Comparison of ENCODE assay signal across 22 cellular contexts in the genomic region with DNA sequence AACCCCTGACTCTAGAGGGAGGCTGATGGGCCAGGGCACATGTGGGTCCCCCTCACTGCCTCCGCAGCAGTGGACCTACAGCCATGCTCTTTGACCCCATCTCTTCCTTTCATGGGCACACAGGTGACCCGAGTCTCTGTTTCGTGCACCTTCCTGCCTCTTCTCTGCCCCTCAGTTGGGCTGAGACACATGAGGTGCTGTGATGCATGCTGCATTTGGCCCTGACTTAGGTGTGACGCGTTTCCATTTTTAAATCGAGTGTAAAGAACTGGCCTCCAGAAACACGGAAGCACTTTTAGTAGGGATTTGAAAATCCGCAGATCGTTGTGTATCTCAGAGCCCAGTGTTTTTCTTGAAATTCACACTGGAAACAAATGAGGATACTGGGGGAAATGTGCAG. TPM values are rescaled to one million over a fixed set of nuclear protein-coding genes. Genes with fewer than 3 reads are reported as not detected.
DNase-seq lines count a peak whose midpoint lies in the region; ATAC-seq, FAIRE-seq and TF ChIP-seq lines count a peak whose summit lies in the region.
"Had no signal": no experiment of that assay in that cellular context is flagged by ENCODE, and none has a peak within 500 bp of the region (broad histone marks: within the 10 kb centered on the region; RNA-seq: fewer than 3 reads in every experiment).

No MANE protein-coding gene starts in this region.

- H3K4me1 ChIP-seq in K562 (replicated peaks in 1 of 2; ENCODE audit: control insufficient read depth in 2 of 2, insufficient read depth in 2 of 2, low read length in 2 of 2), result peaks cover 6 to 16% of the 10 kb centered on the region in 2 experiments; a peak in 4 of 5 replicates

- intact Hi-C loops in K562 (cut with micrococcal nuclease), result no loop called here

- in situ Hi-C loops in G401 (cut with HindIII; ENCODE audit: low sequenced_read_pairs), result no loop called here
- in situ Hi-C loops in K562 (cut with MboI), result no loop called here

- H3K9me3 Mint-ChIP-seq in activated naive CD4-positive, alpha-beta T cell treated with anti-CD3 and anti-CD28 coated beads, Interleukin-2, amount 10 ng/mL, durations not matched to agents 7 days and 5 days, result no peaks in the 10 kb centered on the region
- H3K9me3 Mint-ChIP-seq in nephron progenitor cell, result no peaks in the 10 kb centered on the region
- H3K9me3 Mint-ChIP-seq: CD4-positive, alpha-beta memory T cell had no signal

- ATAC-seq in K562, result no peak

- TF ChIP-seq CTCF in K562 (IDR thresholded peaks at IDR 0.05 in 2 of 3, conservative IDR thresholded peaks at IDR 0.05 in 1 of 3; ENCODE audit: insufficient read depth in 2 of 3, low read depth in 1 of 3, low read length in 3 of 3) (no peak), nephron progenitor cell (IDR thresholded peaks at IDR 0.05) (no peak)

- no peaks in the 10 kb centered on the region for H3K27me3 Mint-ChIP-seq in activated naive CD4-positive, alpha-beta T cell treated with anti-CD3 and anti-CD28 coated beads, Interleukin-2, amount 10 ng/mL, durations not matched to agents 7 days and 5 days
- H3K27me3 Mint-ChIP-seq in nephron progenitor cell (ENCODE audit: low read depth, poor library complexity), result peaks cover 2% of the 10 kb centered on the region
- H3K27me3 Mint-ChIP-seq: CD4-positive, alpha-beta memory T cell had no signal

- POLR2A ChIA-PET in K562 (lab: Yijun Ruan, JAX), result interaction anchor here (0.6 to 2.1 kb wide), 2 partner anchors 11 to 71 kb away, joined by 3 to 6 read pairs; no protein-coding TSS in a partner anchor

- BruUV-seq in K562 (replicated peaks; lab: Mats Ljungman, UMichigan), result no TSS peak

- no peak overlapping the region for H3K4me2 ChIP-seq in K562 (ENCODE audit: insufficient read depth, low read length)
- H3K4me2 ChIP-seq: BLaER1 had no signal

- H4K20me1 ChIP-seq in K562 (replicated peaks; ENCODE audit: control insufficient read depth, insufficient read depth, low read length), result peaks cover 25% of the 10 kb centered on the region

- TF ChIP-seq EP300 in K562 (IDR thresholded peaks at IDR 0.05; ENCODE audit: low read length), result no peak

- no peak overlapping the region for H3K4me3 Mint-ChIP-seq in activated naive CD4-positive, alpha-beta T cell treated with anti-CD3 and anti-CD28 coated beads, Interleukin-2, amount 10 ng/mL, durations not matched to agents 7 days and 5 days
- H3K4me3 Mint-ChIP-seq in nephron progenitor cell, result no peak overlapping the region
- H3K4me3 Mint-ChIP-seq: CD4-positive, alpha-beta memory T cell had no signal

- no peak for DNase-seq in activated naive CD4-positive, alpha-beta T cell treated with anti-CD3 and anti-CD28 coated beads, Interleukin-2, amount 10 ng/mL, durations not matched to agents 7 days and 5 days
- no peak for DNase-seq in activated naive CD4-positive, alpha-beta T cell (lab: John Stamatoyannopoulos, UW)
- DNase-seq in G401 (ENCODE audit: low spot score), result peak; percentile 61
- no peak for DNase-seq in K562 (ENCODE audit: extremely low read depth in 1 of 4, low spot score in 3 of 4)
- DNase-seq in nephron progenitor cell, result no peak
- no peak for DNase-seq in cerebellar cortex (ENCODE audit: low spot score)
- DNase-seq in activated T-cell treated with anti-CD3 and anti-CD28 coated beads for 4 hours, result no peak
- DNase-seq in NCI-H524 treated with DMSO at 0.1 percent for 48 hours (lab: John Stamatoyannopoulos, UW), result no peak
- DNase-seq: ACHN; CD4-positive, alpha-beta memory T cell; DND-41; MG63; NCI-H1417; NCI-H187; NCI-H446; NCI-H526 treated with DMSO at 0.1 percent for 48 hours; SHP77 had no signal

- TF ChIP-seq POLR2A in K562 (conservative IDR thresholded peaks at IDR 0.05), result no peak

- H3K79me2 ChIP-seq in K562 (ENCODE audit: control insufficient read depth, insufficient read depth, low read length), result peaks cover 40% of the 10 kb centered on the region

- no peak overlapping the region for H2AFZ ChIP-seq in K562 (ENCODE audit: low read depth, low read length)

- TF ChIP-seq RAD21 in K562 (CRISPR knock-in tag; conservative IDR thresholded peaks at IDR 0.05 in 1 of 2, IDR thresholded peaks at IDR 0.05 in 1 of 2), result no peak

- FAIRE-seq in K562 (lab: Jason Lieb, UNC), result peak; percentile 40
- FAIRE-seq: GM19239 had no signal

- H3K27ac ChIP-seq in K562 (ENCODE audit: extremely low read depth, low read depth, low read length), result no peak overlapping the region
- H3K27ac ChIP-seq: 22Rv1, BLaER1 had no signal

- WGBS in K562 (ENCODE audit: insufficient coverage, low coverage, missing lambda C conversion rate), result 100% methylated on average over 9 of the region's 9 CpGs

- H3K27ac Mint-ChIP-seq in activated naive CD4-positive, alpha-beta T cell treated with anti-CD3 and anti-CD28 coated beads, Interleukin-2, amount 10 ng/mL, durations not matched to agents 7 days and 5 days, result peak overlapping the region; percentile 60
- peak overlapping the region; percentile 53 for H3K27ac Mint-ChIP-seq in nephron progenitor cell

- H3K9me1 ChIP-seq in K562 (ENCODE audit: control insufficient read depth, insufficient read depth, low read length), result peaks cover 2% of the 10 kb centered on the region

- no peak overlapping the region for H3K4me3 ChIP-seq in K562
- H3K4me3 ChIP-seq: BLaER1, MG63 had no signal

- CTCF ChIA-PET in activated naive CD4-positive, alpha-beta T cell treated with anti-CD3 and anti-CD28 coated beads, Interleukin-2, amount 10 ng/mL, durations not matched to agents 7 days and 5 days (lab: Charles Lee), result no interaction called here
- CTCF ChIA-PET in K562 (lab: Yijun Ruan, JAX; ENCODE audit: low intra/inter-chr PET ratio), result no interaction called here

- H3K36me3 ChIP-seq in K562 (ENCODE audit: control insufficient read depth, insufficient read depth, low read length), result peaks cover 8% of the 10 kb centered on the region; the same call in 1 of the 3 replicates

- peaks cover 34% of the 10 kb centered on the region for H3K36me3 Mint-ChIP-seq in activated naive CD4-positive, alpha-beta T cell treated with anti-CD3 and anti-CD28 coated beads, Interleukin-2, amount 10 ng/mL, durations not matched to agents 7 days and 5 days
- peaks cover 35% of the 10 kb centered on the region for H3K36me3 Mint-ChIP-seq in nephron progenitor cell (ENCODE audit: low read depth)

- no peaks in the 10 kb centered on the region for H3K9me3 ChIP-seq in K562 (replicated peaks; ENCODE audit: control insufficient read depth, insufficient read depth, low read depth, low read length)
- H3K9me3 ChIP-seq: MG63 had no signal

- no peak overlapping the region for H3K9ac ChIP-seq in K562 (ENCODE audit: insufficient read depth in 1 of 2, low read depth in 2 of 2, low read length in 2 of 2)
- H3K9ac ChIP-seq: BLaER1 had no signal

- H3K27me3 ChIP-seq in K562 (ENCODE audit: control insufficient read depth in 2 of 2, insufficient read depth in 2 of 2, low read length in 2 of 2), result no peaks in the 10 kb centered on the region
- H3K27me3 ChIP-seq: BLaER1, MG63 had no signal

- H3K4me1 Mint-ChIP-seq in activated naive CD4-positive, alpha-beta T cell treated with anti-CD3 and anti-CD28 coated beads, Interleukin-2, amount 10 ng/mL, durations not matched to agents 7 days and 5 days, result peaks cover 26% of the 10 kb centered on the region
- H3K4me1 Mint-ChIP-seq in nephron progenitor cell, result peaks cover 39% of the 10 kb centered on the region

RNA-seq across cellular contexts. Expression of a gene that starts 24.6 kb away (rescaled TPM):
- not detected in 2 replicates for total RNA-seq in G401 (2014; rRNA removed; shearing (Covaris generic))
- total RNA-seq in K562 (2011; cell fraction: chromatin; rRNA removed; ENCODE audit: low replicate concordance), result not detected in 2 replicates
- total RNA-seq in K562 (2011; cell fraction: nucleolus; rRNA removed), result not detected in 2 replicates
- not detected in 2 replicates for total RNA-seq in K562 (2011; cell fraction: nucleoplasm; rRNA removed)
- total RNA-seq in K562 (2014; rRNA removed), result not detected in 2 replicates
- not detected in 2 replicates for total RNA-seq in K562 (2014; rRNA removed; fragmentation: Illumina TruSeq; extraction: Trizol)
- not detected in 2 replicates for total RNA-seq in K562 (2015; rRNA removed; fragmentation: Illumina TruSeq; extraction: Trizol)
- total RNA-seq in K562 (2021), result not detected in 2 replicates
- polyA plus RNA-seq in K562 (2011; rRNA removed), result not detected in 2 replicates
- polyA plus RNA-seq in K562 (2011; cell fraction: cytosol; rRNA removed), result not detected in 2 replicates
- not detected in 2 replicates for polyA plus RNA-seq in K562 (2011; cell fraction: nucleus; rRNA removed)
- polyA plus RNA-seq in K562 (2012), result not detected in 2 replicates
- not detected in 2 replicates for polyA plus RNA-seq in K562 (2014; fragmentation: Illumina TruSeq; extraction: Trizol)
- not detected for polyA plus RNA-seq in K562 (2014; fragmentation: Nextera tagmentation; extraction: Ambion mirVana)
- not detected in 2 replicates for polyA plus RNA-seq in K562 (2014; rRNA removed)
- not detected in 2 replicates for polyA minus RNA-seq in K562 (2011; rRNA and poly(A)+ RNA removed)
- polyA minus RNA-seq in K562 (2011; cell fraction: cytosol; rRNA and poly(A)+ RNA removed), result not detected in 2 replicates
- not detected in 2 replicates for polyA minus RNA-seq in K562 (2011; cell fraction: nucleus; rRNA and poly(A)+ RNA removed)
- total RNA-seq: CD4-positive, alpha-beta memory T cell; H4; LHCN-M2 had no signal
- polyA plus RNA-seq: CD4-positive, alpha-beta memory T cell had no signal

RNA-seq across cellular contexts. Expression of a gene that starts 27.2 kb away (rescaled TPM):
- total RNA-seq in G401 (2014; rRNA removed; shearing (Covaris generic)), result 5.2 and 35.3 TPM in 2 replicates
- 23.6 and 31.0 TPM in 2 replicates for total RNA-seq in K562 (2011; cell fraction: chromatin; rRNA removed; ENCODE audit: low replicate concordance)
- 14.6 and 17.7 TPM in 2 replicates for total RNA-seq in K562 (2011; cell fraction: nucleolus; rRNA removed)
- total RNA-seq in K562 (2011; cell fraction: nucleoplasm; rRNA removed), result 16.4 and 21.2 TPM in 2 replicates
- total RNA-seq in K562 (2014; rRNA removed) (9.5 and 13.7 TPM in 2 replicates), K562 (2014; rRNA removed; fragmentation: Illumina TruSeq; extraction: Trizol) (9.7 and 13.8 TPM in 2 replicates), K562 (2015; rRNA removed; fragmentation: Illumina TruSeq; extraction: Trizol) (10.3 and 11.9 TPM in 2 replicates), K562 (2021) (34.4 and 35.4 TPM in 2 replicates)
- polyA plus RNA-seq in K562 (2011; rRNA removed) (16.0 and 17.2 TPM in 2 replicates), K562 (2014; fragmentation: Illumina TruSeq; extraction: Trizol) (41.8 and 49.4 TPM in 2 replicates), K562 (2014; fragmentation: Nextera tagmentation; extraction: Ambion mirVana) (1 to 10 TPM; 2.1 to 2.3 TPM), K562 (2014; rRNA removed) (21.6 and 25.1 TPM in 2 replicates)
- 13.5 and 27.6 TPM in 2 replicates for polyA plus RNA-seq in K562 (2011; cell fraction: cytosol; rRNA removed)
- polyA plus RNA-seq in K562 (2011; cell fraction: nucleus; rRNA removed), result 13.9 and 22.0 TPM in 2 replicates
- 28.6 and 41.3 TPM in 2 replicates for polyA plus RNA-seq in K562 (2012)
- polyA minus RNA-seq in K562 (2011; rRNA and poly(A)+ RNA removed), result 13.7 and 14.0 TPM in 2 replicates
- polyA minus RNA-seq in K562 (2011; cell fraction: cytosol; rRNA and poly(A)+ RNA removed), result 15.2 and 15.6 TPM in 2 replicates
- polyA minus RNA-seq in K562 (2011; cell fraction: nucleus; rRNA and poly(A)+ RNA removed), result 5.9 and 8.3 TPM in 2 replicates

RNA-seq across cellular contexts. Expression of a gene that starts 27.4 kb away (rescaled TPM):
- 0.18 and 0.61 TPM in 2 replicates for total RNA-seq in G401 (2014; rRNA removed; shearing (Covaris generic))
- 0.67 and 1.7 TPM in 2 replicates for total RNA-seq in K562 (2011; cell fraction: chromatin; rRNA removed; ENCODE audit: low replicate concordance)
- total RNA-seq in K562 (2011; cell fraction: nucleolus; rRNA removed), result 0.53 and 0.67 TPM in 2 replicates
- 0.95 and 1.5 TPM in 2 replicates for total RNA-seq in K562 (2011; cell fraction: nucleoplasm; rRNA removed)
- total RNA-seq in K562 (2014; rRNA removed), result 0.20 and 0.68 TPM in 2 replicates
- total RNA-seq in K562 (2014; rRNA removed; fragmentation: Illumina TruSeq; extraction: Trizol), result 0.58 and 0.70 TPM in 2 replicates
- total RNA-seq in K562 (2015; rRNA removed; fragmentation: Illumina TruSeq; extraction: Trizol), result 0.57 and 0.62 TPM in 2 replicates
- 0.36 and 0.42 TPM in 2 replicates for total RNA-seq in K562 (2021)
- 0.17 and 0.57 TPM in 2 replicates for polyA plus RNA-seq in K562 (2011; rRNA removed)
- 0.03 and 0.22 TPM in 2 replicates for polyA plus RNA-seq in K562 (2011; cell fraction: cytosol; rRNA removed)
- 0.27 and 0.73 TPM in 2 replicates for polyA plus RNA-seq in K562 (2011; cell fraction: nucleus; rRNA removed)
- 0.29 and 0.30 TPM in 2 replicates for polyA plus RNA-seq in K562 (2012)
- 0.29 and 0.43 TPM in 2 replicates for polyA plus RNA-seq in K562 (2014; fragmentation: Illumina TruSeq; extraction: Trizol)
- under 1 TPM; 0.14 to 0.31 TPM for polyA plus RNA-seq in K562 (2014; fragmentation: Nextera tagmentation; extraction: Ambion mirVana)
- polyA plus RNA-seq in K562 (2014; rRNA removed), result 0.32 and 0.34 TPM in 2 replicates
- polyA minus RNA-seq in K562 (2011; rRNA and poly(A)+ RNA removed), result 0.32 and 1.0 TPM in 2 replicates
- 0.18 and 0.19 TPM in 2 replicates for polyA minus RNA-seq in K562 (2011; cell fraction: cytosol; rRNA and poly(A)+ RNA removed)
- 0.13 and 0.89 TPM in 2 replicates for polyA minus RNA-seq in K562 (2011; cell fraction: nucleus; rRNA and poly(A)+ RNA removed)

RNA-seq across cellular contexts. Expression of a gene that starts 30.1 kb away (rescaled TPM):
- total RNA-seq in G401 (2014; rRNA removed; shearing (Covaris generic)), result 15.6 and 24.5 TPM in 2 replicates
- total RNA-seq in K562 (2011; cell fraction: chromatin; rRNA removed; ENCODE audit: low replicate concordance), result 4.7 and 8.8 TPM in 2 replicates
- total RNA-seq in K562 (2011; cell fraction: nucleolus; rRNA removed), result 2.0 and 3.0 TPM in 2 replicates
- 3.7 and 4.2 TPM in 2 replicates for total RNA-seq in K562 (2011; cell fraction: nucleoplasm; rRNA removed)
- 4.8 and 6.8 TPM in 2 replicates for total RNA-seq in K562 (2014; rRNA removed)
- 10.8 and 11.0 TPM in 2 replicates for total RNA-seq in K562 (2014; rRNA removed; fragmentation: Illumina TruSeq; extraction: Trizol)
- total RNA-seq in K562 (2015; rRNA removed; fragmentation: Illumina TruSeq; extraction: Trizol), result 6.9 TPM in 2 replicates
- 6.2 and 6.7 TPM in 2 replicates for total RNA-seq in K562 (2021)
- polyA plus RNA-seq in K562 (2011; rRNA removed), result 2.2 and 7.8 TPM in 2 replicates
- polyA plus RNA-seq in K562 (2011; cell fraction: cytosol; rRNA removed), result 1.1 and 1.7 TPM in 2 replicates
- polyA plus RNA-seq in K562 (2011; cell fraction: nucleus; rRNA removed), result 3.2 and 3.3 TPM in 2 replicates
- 5.3 and 6.6 TPM in 2 replicates for polyA plus RNA-seq in K562 (2012)
- 5.9 and 8.3 TPM in 2 replicates for polyA plus RNA-seq in K562 (2014; fragmentation: Illumina TruSeq; extraction: Trizol)
- polyA plus RNA-seq in K562 (2014; fragmentation: Nextera tagmentation; extraction: Ambion mirVana), result 10 to 100 TPM; 11.1 to 17.6 TPM
- 4.9 and 6.6 TPM in 2 replicates for polyA plus RNA-seq in K562 (2014; rRNA removed)
- 9.2 and 14.1 TPM in 2 replicates for polyA minus RNA-seq in K562 (2011; rRNA and poly(A)+ RNA removed)
- polyA minus RNA-seq in K562 (2011; cell fraction: cytosol; rRNA and poly(A)+ RNA removed), result 2.0 and 6.1 TPM in 2 replicates
- 3.0 and 3.2 TPM in 2 replicates for polyA minus RNA-seq in K562 (2011; cell fraction: nucleus; rRNA and poly(A)+ RNA removed)
